8 cellular contexts compared by ENCODE assay signal in genomic region chr3:104291878-104292277, GRCh38.
DNase-seq lines count a peak whose midpoint lies in the region; ATAC-seq and TF ChIP-seq lines count a peak whose summit lies in the region.

No MANE protein-coding gene starts in this region.

- peaks cover 0 to 6% (median 0%) of the 10 kb centered on the region in 4 donors for H3K4me1 ChIP-seq in stomach

- DNase-seq in SK-N-MC (ENCODE audit: low read depth, low spot score) (no peak), memory B cell (ENCODE audit: low spot score in 2 of 2) (no peak), NCI-H2171 treated with DMSO at 0.1 percent for 48 hours (lab: John Stamatoyannopoulos, UW) (no peak), ACHN (no peak), stomach (no peak)
- no peak for DNase-seq in activated CD4-positive, CD25-positive, alpha-beta regulatory T cell treated with anti-CD3 and anti-CD28 coated beads, Interleukin-2, amount 50 U/mL, for 72 hours

- peaks cover 2% of the 10 kb centered on the region for H3K9me3 Mint-ChIP-seq in memory B cell

- peak overlapping the region; percentile 67 for H3K27ac Mint-ChIP-seq in memory B cell

- no peak for TF ChIP-seq EP300 in stomach (IDR thresholded peaks at IDR 0.05)

- in situ Hi-C loops in ACHN (cut with HindIII; ENCODE audit: low pct_ligation_motif_present, low pct_unique_long_range_greater_than_20kb, low sequenced_read_pairs): no loop called here

- intact Hi-C loops in stomach (cut with DNase I; ENCODE audit: low total_unique reads): no loop called here

- H3K27me3 ChIP-seq in stomach: no peaks in the 10 kb centered on the region

- H3K4me3 Mint-ChIP-seq in memory B cell: peak overlapping the region; percentile 71

- H3K27ac ChIP-seq in SK-N-MC (no peak overlapping the region), stomach (no peak overlapping the region)

- no peaks in the 10 kb centered on the region for H3K36me3 Mint-ChIP-seq in memory B cell

- WGBS in stomach, 5 donors: 25 to 41% (median 34%) methylated on average over 2 of the region's 2 CpGs

- H3K4me3 ChIP-seq in SK-N-MC (peak overlapping the region; percentile 51), stomach (peak overlapping the region in 1 of 4 donors; percentile 0)

- no peaks in the 10 kb centered on the region for H3K27me3 Mint-ChIP-seq in memory B cell

- H3K9me3 ChIP-seq in SK-N-MC (ENCODE audit: low read depth, low read length) (no peaks in the 10 kb centered on the region), stomach (peaks cover 0 to 9% (median 7%) of the 10 kb centered on the region in 4 donors)

- peaks cover 14% of the 10 kb centered on the region for H3K4me1 Mint-ChIP-seq in memory B cell

- TF ChIP-seq POLR2A in stomach (IDR thresholded peaks at IDR 0.05): no peak

- ATAC-seq in GM18508 (IDR thresholded peaks at IDR 0.05; ENCODE audit: insufficient read depth, unreplicated experiment) (peak; percentile 15), HG02642 (IDR thresholded peaks at IDR 0.05; ENCODE audit: poor library complexity, unreplicated experiment) (peak; percentile 38), memory B cell (ENCODE audit: low read depth) (no peak)

- H3K9ac ChIP-seq in SK-N-MC (ENCODE audit: insufficient read length): peak overlapping the region; percentile 7

- H3K36me3 ChIP-seq in SK-N-MC (ENCODE audit: insufficient read depth, low read length) (no peaks in the 10 kb centered on the region), stomach (no peaks in the 10 kb centered on the region)

- TF ChIP-seq CTCF in stomach (IDR thresholded peaks at IDR 0.05): no peak
